ENCODE assay signal across 15 cellular contexts in genomic region chr14:90541076-90541634, GRCh38.
DNase-seq lines count a peak whose midpoint lies in the region; ATAC-seq, FAIRE-seq and TF ChIP-seq lines count a peak whose summit lies in the region.
"Had no signal": no experiment of that assay in that cellular context is flagged by ENCODE, and none has a peak within 500 bp of the region (broad histone marks: within the 10 kb centered on the region; RNA-seq: fewer than 3 reads in every experiment).

No MANE protein-coding gene starts in this region.

- H3K4me3 ChIP-seq in heart right ventricle (no peak overlapping the region), kidney (ENCODE audit: low read length in 2 of 2) (no peak overlapping the region), aorta (ENCODE audit: low read length in 2 of 2) (no peak overlapping the region)
- H3K4me3 ChIP-seq: BLaER1, GM23248 had no signal

- peaks cover 21% of the 10 kb centered on the region for H3K36me3 Mint-ChIP-seq in osteocyte (ENCODE audit: unreplicated experiment)
- H3K36me3 Mint-ChIP-seq: CD4-positive, CD25-positive, alpha-beta regulatory T cell had no signal

- H3K4me1 ChIP-seq in heart right ventricle (peaks cover 2 to 30% (median 24%) of the 10 kb centered on the region in 9 donors), kidney (ENCODE audit: control insufficient read depth in 1 of 2, insufficient read depth in 1 of 2, low read depth in 1 of 2, low read length in 2 of 2) (peaks cover 10 to 16% of the 10 kb centered on the region in 2 donors), aorta (ENCODE audit: control insufficient read depth in 1 of 2, insufficient read depth in 2 of 2, low read length in 2 of 2) (no peaks in the 10 kb centered on the region)

- intact Hi-C loops in Right ventricle myocardium superior (cut with DNase I): no loop called here
- intact Hi-C loops in heart right ventricle (cut with DNase I): no loop called here
- intact Hi-C loops in kidney (cut with DNase I): no loop called here
- intact Hi-C loops in aorta (cut with DNase I): loop anchor here in 1 of 2 donors (10.0 kb wide), 1 partner anchor 134 kb away; no protein-coding TSS in a partner anchor

- H3K27me3 ChIP-seq in heart right ventricle (no peaks in the 10 kb centered on the region), aorta (ENCODE audit: control insufficient read depth in 1 of 2, insufficient read depth in 2 of 2, low read length in 1 of 2) (no peaks in the 10 kb centered on the region)
- H3K27me3 ChIP-seq: BLaER1 had no signal

- 97 to 98% methylated on average over 26 of the region's 26 CpGs for WGBS in heart right ventricle, 2 donors
- 96 to 97% methylated on average over 26 of the region's 26 CpGs for WGBS in aorta, 2 donors

- DNase-seq in Right ventricle myocardium superior: peak; percentile 37
- DNase-seq in heart right ventricle: no peak
- DNase-seq in kidney: peak; percentile 59
- DNase-seq in osteocyte (ENCODE audit: extremely low spot score, unreplicated experiment): no peak
- peak; percentile 31 to 67 for DNase-seq in aorta
- no peak for DNase-seq in stimulated activated CD4-positive, alpha-beta T cell treated with anti-CD3 and anti-CD28 coated beads, Interleukin-2, amount 100 ng/mL, for 48 hours
- no peak for DNase-seq in H54 (ENCODE audit: insufficient read length, low spot score)
- DNase-seq: 8988T; AML-193; CD4-positive, CD25-positive, alpha-beta regulatory T cell; DMS53; GF-D8; GM23248; H9 had no signal

- no peak for TF ChIP-seq POLR2A in H54 (IDR thresholded peaks at IDR 0.05; ENCODE audit: low read depth, low read length)

- H3K9me3 ChIP-seq in heart right ventricle (no peaks in the 10 kb centered on the region), kidney (ENCODE audit: control insufficient read depth in 1 of 2, low read length in 2 of 2) (no peaks in the 10 kb centered on the region), aorta (ENCODE audit: control insufficient read depth, low read length) (no peaks in the 10 kb centered on the region)
- H3K9me3 ChIP-seq: BLaER1 had no signal

- no peak for ATAC-seq in Right ventricle myocardium superior (ENCODE audit: poor library complexity)
- ATAC-seq in heart right ventricle: no peak
- ATAC-seq in aorta (ENCODE audit: low FRiP score): no peak

- TF ChIP-seq CTCF in heart right ventricle (IDR thresholded peaks at IDR 0.05): no peak
- no peak for TF ChIP-seq CTCF in kidney (IDR thresholded peaks at IDR 0.05; ENCODE audit: borderline replicate concordance, extremely low read depth, insufficient read depth)
- TF ChIP-seq CTCF in osteocyte (IDR thresholded peaks at IDR 0.05): no peak

- H3K9ac ChIP-seq in kidney (ENCODE audit: low read length in 2 of 2): no peak overlapping the region
- H3K9ac ChIP-seq: BLaER1, GM23248 had no signal

- no peak overlapping the region for H3K27ac ChIP-seq in heart right ventricle
- no peak overlapping the region for H3K27ac ChIP-seq in kidney (ENCODE audit: low read depth in 2 of 2, low read length in 2 of 2)
- H3K27ac ChIP-seq in aorta (ENCODE audit: low read depth in 1 of 2, low read length in 2 of 2): no peak overlapping the region
- H3K27ac ChIP-seq: BLaER1, GM23248 had no signal

- H3K9me3 Mint-ChIP-seq in osteocyte (ENCODE audit: unreplicated experiment): no peaks in the 10 kb centered on the region
- H3K9me3 Mint-ChIP-seq: CD4-positive, CD25-positive, alpha-beta regulatory T cell; H9 had no signal

- H3K27ac Mint-ChIP-seq in osteocyte (ENCODE audit: unreplicated experiment): peak overlapping the region; percentile 18
- H3K27ac Mint-ChIP-seq: CD4-positive, CD25-positive, alpha-beta regulatory T cell; H9 had no signal

- no peak overlapping the region for H3K4me3 Mint-ChIP-seq in osteocyte (ENCODE audit: unreplicated experiment)
- H3K4me3 Mint-ChIP-seq: CD4-positive, CD25-positive, alpha-beta regulatory T cell; H9 had no signal

- peaks cover 7% of the 10 kb centered on the region for H3K4me1 Mint-ChIP-seq in osteocyte (ENCODE audit: unreplicated experiment)
- H3K4me1 Mint-ChIP-seq: CD4-positive, CD25-positive, alpha-beta regulatory T cell had no signal

- H3K36me3 ChIP-seq in heart right ventricle (peaks cover 0 to 26% (median 7%) of the 10 kb centered on the region in 9 donors), kidney (ENCODE audit: control insufficient read depth in 1 of 2, insufficient read depth in 2 of 2, low read length in 2 of 2) (peaks cover 2 to 5% of the 10 kb centered on the region in 2 donors), aorta (ENCODE audit: control insufficient read depth in 1 of 2, insufficient read depth in 2 of 2, low read length in 1 of 2) (no peaks in the 10 kb centered on the region)

- H3K27me3 Mint-ChIP-seq in osteocyte (ENCODE audit: unreplicated experiment): no peaks in the 10 kb centered on the region
- H3K27me3 Mint-ChIP-seq: CD4-positive, CD25-positive, alpha-beta regulatory T cell had no signal

- FAIRE-seq in kidney (lab: Jason Lieb, UNC) (no peak), H54 (lab: Jason Lieb, UNC) (no peak)

Comparison
In these comparisons a context has a peak if more than half of its experiments do, and no peak if none do; other contexts are left out.
1. DNase-seq: peak in Right ventricle myocardium superior (single experiment), kidney (single experiment) and aorta (2 of 2); none in heart right ventricle (0 of 2), osteocyte (single experiment), stimulated activated CD4-positive, alpha-beta T cell treated with anti-CD3 and anti-CD28 coated beads, Interleukin-2, amount 100 ng/mL, for 48 hours (0 of 2) and H54 (single experiment).